In genomic region chr5:132807163-132807838, GRCh38 we compare ENCODE assay signal across 12 cellular contexts. TPM values are rescaled to one million over a fixed set of nuclear protein-coding genes. Genes with fewer than 3 reads are reported as not detected.
A peak's percentile ranks its signal among the peaks of the same experiment; 100 is the strongest.
DNase-seq lines count a peak whose midpoint lies in the region; ATAC-seq, FAIRE-seq and TF ChIP-seq lines count a peak whose summit lies in the region.
"Had no signal": no experiment of that assay in that cellular context is flagged by ENCODE, and none has a peak within 500 bp of the region (broad histone marks: within the 10 kb centered on the region; RNA-seq: fewer than 3 reads in every experiment).

No MANE protein-coding gene starts in this region.

- TF ChIP-seq CTCF in NB4 (IDR thresholded peaks at IDR 0.05; ENCODE audit: low read depth, low read length) (peak; percentile 25), colonic mucosa (IDR thresholded peaks at IDR 0.05) (peak; percentile 36), neural crest cell (conservative IDR thresholded peaks at IDR 0.05) (peak; percentile 51)

- ATAC-seq in HG02981 (IDR thresholded peaks at IDR 0.05; ENCODE audit: unreplicated experiment) (no peak), GM21528 (IDR thresholded peaks at IDR 0.05; ENCODE audit: low FRiP score, unreplicated experiment) (no peak)

- peak overlapping the region; percentile 79 for H3K27ac ChIP-seq in colonic mucosa

- no peak overlapping the region for H3K4me3 Mint-ChIP-seq in neural crest cell
- H3K4me3 Mint-ChIP-seq: activated CD4-positive, alpha-beta T cell treated with anti-CD3 and anti-CD28 coated beads, Interleukin-2, amount 10 ng/mL, durations not matched to agents 7 days and 5 days; naive thymus-derived CD8-positive, alpha-beta T cell had no signal

- peak overlapping the region; percentile 56 to 60 for H3K9ac ChIP-seq in colonic mucosa (ENCODE audit: low read depth in 2 of 2, low read length in 2 of 2)

- H3K9me3 Mint-ChIP-seq in neural crest cell: no peaks in the 10 kb centered on the region
- H3K9me3 Mint-ChIP-seq: activated CD4-positive, alpha-beta T cell treated with anti-CD3 and anti-CD28 coated beads, Interleukin-2, amount 10 ng/mL, durations not matched to agents 7 days and 5 days had no signal

- peaks cover 9% of the 10 kb centered on the region for H3K4me1 Mint-ChIP-seq in neural crest cell
- H3K4me1 Mint-ChIP-seq: activated CD4-positive, alpha-beta T cell treated with anti-CD3 and anti-CD28 coated beads, Interleukin-2, amount 10 ng/mL, durations not matched to agents 7 days and 5 days had no signal

- H3K36me3 ChIP-seq in colonic mucosa: no peaks in the 10 kb centered on the region

- TF ChIP-seq POLR2A in NB4 (IDR thresholded peaks at IDR 0.05; ENCODE audit: extremely low read depth, insufficient read length): no peak

- DNase-seq in EH (ENCODE audit: low read depth) (peak; percentile 35), NB4 (ENCODE audit: low read depth) (peak; percentile 71), colonic mucosa (peak; percentile 93), neural crest cell (ENCODE audit: low read depth, low spot score) (peak; percentile 48), RCC 7860 (ENCODE audit: low spot score) (no peak), T1000 (lab: John Stamatoyannopoulos, UW) (no peak)
- DNase-seq: activated CD4-positive, alpha-beta T cell treated with anti-CD3 and anti-CD28 coated beads, Interleukin-2, amount 10 ng/mL, durations not matched to agents 7 days and 5 days; naive thymus-derived CD8-positive, alpha-beta T cell; NCI-H1694 treated with DMSO at 0.1 percent for 48 hours had no signal

- peaks cover 47% of the 10 kb centered on the region for H3K27me3 Mint-ChIP-seq in neural crest cell (ENCODE audit: low read depth)

- no peak for FAIRE-seq in RCC 7860 (lab: Jason Lieb, UNC)
- FAIRE-seq: endometrium had no signal

- H3K27ac Mint-ChIP-seq in neural crest cell (ENCODE audit: unreplicated experiment): peak overlapping the region; percentile 9
- H3K27ac Mint-ChIP-seq: activated CD4-positive, alpha-beta T cell treated with anti-CD3 and anti-CD28 coated beads, Interleukin-2, amount 10 ng/mL, durations not matched to agents 7 days and 5 days had no signal

- H3K36me3 Mint-ChIP-seq in neural crest cell (ENCODE audit: low read depth): no peaks in the 10 kb centered on the region

- no peaks in the 10 kb centered on the region for H3K9me3 ChIP-seq in colonic mucosa

- no peaks in the 10 kb centered on the region for H3K27me3 ChIP-seq in colonic mucosa

- H3K4me3 ChIP-seq in NB4 (ENCODE audit: low read depth, low read length) (no peak overlapping the region), colonic mucosa (no peak overlapping the region)

- intact Hi-C loops in colonic mucosa (cut with DNase I): no loop called here

- no peaks in the 10 kb centered on the region for H3K4me1 ChIP-seq in colonic mucosa

RNA-seq across cellular contexts. Expression of gene SOWAHA, which starts 5.8 kb away (rescaled TPM):
- total RNA-seq in colonic mucosa (10 to 100 TPM; 12.4 to 30.7 TPM), neural crest cell (not detected in 2 replicates)
- total RNA-seq: activated CD4-positive, alpha-beta T cell treated with anti-CD3 and anti-CD28 coated beads, Interleukin-2, amount 10 ng/mL, durations not matched to agents 7 days and 5 days; naive thymus-derived CD8-positive, alpha-beta T cell had no signal

RNA-seq across cellular contexts. Expression of gene SHROOM1, which starts 23.1 kb away (rescaled TPM):
- 10 to 100 TPM; 36.9 to 64.1 TPM for total RNA-seq in colonic mucosa
- total RNA-seq in neural crest cell: 5.7 and 6.5 TPM in 2 replicates
- total RNA-seq: naive thymus-derived CD8-positive, alpha-beta T cell had no signal

RNA-seq across cellular contexts. Expression of gene SEPTIN8, which starts 30.3 kb away (rescaled TPM):
- 10 to 100 TPM; 57.6 to 84.2 TPM for total RNA-seq in colonic mucosa
- 71.1 and 71.4 TPM in 2 replicates for total RNA-seq in neural crest cell

RNA-seq across cellular contexts. Expression of gene GDF9, which starts 59.0 kb away (rescaled TPM):
- under 1 TPM; 0.64 to 0.69 TPM for total RNA-seq in colonic mucosa
- 0.49 and 0.89 TPM in 2 replicates for total RNA-seq in neural crest cell

RNA-seq across cellular contexts. Expression of gene UQCRQ, which starts 59.1 kb away (rescaled TPM):
- total RNA-seq in colonic mucosa (100 to 1,000 TPM; 885 to 920 TPM), neural crest cell (274 and 293 TPM in 2 replicates)

Comparison
In these comparisons a context has a peak if more than half of its experiments do, and no peak if none do; other contexts are left out.
1. DNase-seq: peak in EH (single experiment), NB4 (single experiment), colonic mucosa (single experiment) and neural crest cell (single experiment); none in RCC 7860 (single experiment) and T1000 (single experiment).
2. RNA of gene SOWAHA, which starts 5.8 kb away (total RNA-seq): 12.4 to 30.7 TPM in colonic mucosa; not detected in neural crest cell; every median in the first group is over 10 times any median in the second.
3. Peak in every context shown above with its lines, with median percentiles within 50 percentile points of each other: CTCF ChIP-seq.